Comparison of ENCODE assay signal across 29 cellular contexts in genomic region chr10:49690673-49691356, GRCh38. TPM values are rescaled to one million over a fixed set of nuclear protein-coding genes. Genes with fewer than 3 reads are reported as not detected.
DNase-seq lines count a peak whose midpoint lies in the region; ATAC-seq, FAIRE-seq and TF ChIP-seq lines count a peak whose summit lies in the region.
"Had no signal": no experiment of that assay in that cellular context is flagged by ENCODE, and none has a peak within 500 bp of the region (broad histone marks: within the 10 kb centered on the region; RNA-seq: fewer than 3 reads in every experiment).

No MANE protein-coding gene starts in this region.

- no peak overlapping the region for H4K8ac ChIP-seq in H9 (replicated peaks; ENCODE audit: insufficient read length, low read depth, low read length)

- TF ChIP-seq POLR2A in endothelial cell of umbilical vein (IDR thresholded peaks at IDR 0.05; ENCODE audit: low read depth, low read length) (no peak), adrenal gland (IDR thresholded peaks at IDR 0.05) (no peak), lower leg skin (IDR thresholded peaks at IDR 0.05) (no peak)

- H3K9me3 ChIP-seq in H9 (ENCODE audit: control insufficient read depth, low read depth, low read length) (peaks cover 13% of the 10 kb centered on the region), endothelial cell of umbilical vein (replicated peaks; ENCODE audit: control insufficient read depth, insufficient read depth, low read length) (no peaks in the 10 kb centered on the region), adrenal gland (replicated peaks in 1 of 3) (no peaks in the 10 kb centered on the region)
- H3K9me3 ChIP-seq: ascending aorta had no signal

- dilution Hi-C loops in endothelial cell of umbilical vein (cut with MboI; ENCODE audit: extremely low pct_ligation_motif_present, low sequenced_read_pairs) = no loop called here

- H3K27me3 Mint-ChIP-seq in H9 (ENCODE audit: low read depth) = peaks cover 100% of the 10 kb centered on the region
- H3K27me3 Mint-ChIP-seq in nephron progenitor cell (ENCODE audit: low read depth, poor library complexity) = peaks cover 99% of the 10 kb centered on the region

- H3K4me2 ChIP-seq in H9 (ENCODE audit: insufficient read depth, insufficient read length, low read length) = peak overlapping the region; percentile 70
- no peak overlapping the region for H3K4me2 ChIP-seq in endothelial cell of umbilical vein (ENCODE audit: insufficient read depth, low read length)

- H3K4me1 ChIP-seq in H9 (ENCODE audit: insufficient read depth, low read length) (peaks cover 4% of the 10 kb centered on the region; the same call in 1 of the 2 replicates), endothelial cell of umbilical vein (ENCODE audit: control insufficient read depth, extremely low read depth, insufficient read depth, low read length) (no peaks in the 10 kb centered on the region), adrenal gland (replicated peaks in 1 of 2) (no peaks in the 10 kb centered on the region)
- H3K4me1 ChIP-seq: ascending aorta, gastroesophageal sphincter, stomach, tibial nerve had no signal

- H3K14ac ChIP-seq in H9 (ENCODE audit: insufficient read depth, low read length) = no peak overlapping the region

- H3K36me3 Mint-ChIP-seq in H9 (ENCODE audit: insufficient read depth in 1 of 3, low read depth in 3 of 3) (peaks cover 0 to 19% (median 16%) of the 10 kb centered on the region in 3 experiments; a peak in 5 of 7 replicates), nephron progenitor cell (ENCODE audit: low read depth) (no peaks in the 10 kb centered on the region)
- H3K36me3 Mint-ChIP-seq: activated naive CD4-positive, alpha-beta T cell treated with anti-CD3 and anti-CD28 coated beads, Interleukin-2, amount 50 U/mL, for 24 hours; CD4-positive, alpha-beta memory T cell had no signal

- FAIRE-seq in endothelial cell of umbilical vein (lab: Jason Lieb, UNC) = no peak
- FAIRE-seq: GM12878 had no signal

- no peak for ATAC-seq in left colon
- ATAC-seq: gastroesophageal sphincter; GM12878; left cardiac atrium; naive thymus-derived CD4-positive, alpha-beta T cell; PC-3; right cardiac atrium had no signal

- H3K18ac ChIP-seq in H9 (ENCODE audit: insufficient read length, low read depth, low read length) = no peak overlapping the region

- H3K27ac Mint-ChIP-seq in H9 (no peak overlapping the region), nephron progenitor cell (no peak overlapping the region)
- H3K27ac Mint-ChIP-seq: activated CD4-positive, alpha-beta T cell treated with anti-CD3 and anti-CD28 coated beads, Interleukin-2, amount 10 ng/mL, durations not matched to agents 7 days and 5 days; activated naive CD4-positive, alpha-beta T cell treated with anti-CD3 and anti-CD28 coated beads, Interleukin-2, amount 50 U/mL, for 24 hours; CD4-positive, alpha-beta memory T cell; naive thymus-derived CD4-positive, alpha-beta T cell had no signal

- no peak overlapping the region for H2BK15ac ChIP-seq in H9 (ENCODE audit: low read depth, low read length)

- H3K36me3 ChIP-seq in endothelial cell of umbilical vein (ENCODE audit: control insufficient read depth in 2 of 2, extremely low read depth in 1 of 2, insufficient read depth in 2 of 2, low read length in 2 of 2) = no peaks in the 10 kb centered on the region
- no peaks in the 10 kb centered on the region for H3K36me3 ChIP-seq in adrenal gland (replicated peaks in 1 of 2)
- H3K36me3 ChIP-seq: ascending aorta, gastroesophageal sphincter, stomach, tibial nerve had no signal

- DNase-seq in H9 (no peak), NCI-H2227 treated with DMSO at 0.1 percent for 48 hours (lab: John Stamatoyannopoulos, UW) (peak; percentile 7), endothelial cell of umbilical vein (ENCODE audit: low read depth, low spot score) (no peak), nephron progenitor cell (peak; percentile 64), adrenal gland (no peak), left colon (no peak), NCI-H345 treated with DMSO at 0.1 percent for 48 hours (lab: John Stamatoyannopoulos, UW; ENCODE audit: unreplicated experiment) (no peak), lower leg skin (ENCODE audit: low spot score in 2 of 2) (no peak)
- DNase-seq: activated CD4-positive, alpha-beta T cell treated with anti-CD3 and anti-CD28 coated beads, Interleukin-2, amount 10 ng/mL, durations not matched to agents 7 days and 5 days; CD4-positive, alpha-beta memory T cell; central memory CD4-positive, alpha-beta T cell; DMS153; dorsolateral prefrontal cortex; left cardiac atrium; naive thymus-derived CD4-positive, alpha-beta T cell; NCI-H2107; PC-3; right cardiac atrium; SIG-M5; stomach had no signal

- WGBS in H9 (ENCODE audit: extremely low coverage, insufficient read length, low lambda C conversion rate) = no CpG with 5 or more reads among the region's 12 CpGs
- WGBS in adrenal gland, 4 donors = 15 to 31% (median 21%) methylated on average over 11 to 12 of the region's 12 CpGs
- WGBS in lower leg skin, 2 donors = 9 to 26% methylated on average over 12 of the region's 12 CpGs

- no peak overlapping the region for H4K5ac ChIP-seq in H9 (ENCODE audit: insufficient read length, low read depth, low read length)

- H4K91ac ChIP-seq in H9 (ENCODE audit: insufficient read length, low read depth, low read length) = no peak overlapping the region

- H2BK20ac ChIP-seq in H9 (ENCODE audit: low read depth, low read length, poor library complexity, severe bottlenecking) = no peak overlapping the region

- H3K23ac ChIP-seq in H9 (ENCODE audit: insufficient read length, low read depth, low read length) = no peak overlapping the region

- peaks cover 6% of the 10 kb centered on the region for H3K23me2 ChIP-seq in H9 (ENCODE audit: insufficient read length, low read depth, low read length, poor library complexity, severe bottlenecking)

- H3K9ac ChIP-seq in H9 (ENCODE audit: extremely low read depth, insufficient read length, low read length) (no peak overlapping the region), endothelial cell of umbilical vein (replicated peaks; ENCODE audit: extremely low read depth, insufficient read depth, low read length) (no peak overlapping the region)

- no peak overlapping the region for H2BK12ac ChIP-seq in H9 (ENCODE audit: insufficient read length, low read depth, low read length)

- no peak overlapping the region for H3K56ac ChIP-seq in H9 (ENCODE audit: insufficient read length, low read depth, low read length)

- H3T11ph ChIP-seq in H9 (ENCODE audit: low read length) = no peak overlapping the region

- no peak overlapping the region for H2BK5ac ChIP-seq in H9 (ENCODE audit: insufficient read length, low read length)

- no peaks in the 10 kb centered on the region for H3K79me1 ChIP-seq in H9 (ENCODE audit: insufficient read depth, low read depth, low read length, poor library complexity, severe bottlenecking)

- H3K4ac ChIP-seq in H9 (ENCODE audit: low read depth, low read length) = no peak overlapping the region

- no peaks in the 10 kb centered on the region for H3K79me2 ChIP-seq in H9 (ENCODE audit: insufficient read depth, low read length)
- H3K79me2 ChIP-seq in endothelial cell of umbilical vein (ENCODE audit: control insufficient read depth, insufficient read depth, low read length) = no peaks in the 10 kb centered on the region

- H2AK5ac ChIP-seq in H9 (ENCODE audit: insufficient read length, low read length) = no peak overlapping the region

- H3K27me3 ChIP-seq in H9 (ENCODE audit: insufficient read depth, low read length) (peaks cover 67% of the 10 kb centered on the region), endothelial cell of umbilical vein (ENCODE audit: control insufficient read depth in 2 of 2, insufficient read depth in 2 of 2, low read length in 2 of 2) (peaks cover 34 to 59% of the 10 kb centered on the region in 2 experiments), adrenal gland (peaks cover 7% of the 10 kb centered on the region)
- H3K27me3 ChIP-seq: ascending aorta had no signal

- H3K9me3 Mint-ChIP-seq in H9 (peaks cover 21 to 35% of the 10 kb centered on the region in 2 experiments), nephron progenitor cell (peaks cover 37% of the 10 kb centered on the region)
- H3K9me3 Mint-ChIP-seq: activated CD4-positive, alpha-beta T cell treated with anti-CD3 and anti-CD28 coated beads, Interleukin-2, amount 10 ng/mL, durations not matched to agents 7 days and 5 days had no signal

- POLR2A ChIA-PET in endothelial cell of umbilical vein (lab: Charles Lee) = no interaction called here

- H3K27ac ChIP-seq in H9 (ENCODE audit: insufficient read length, low read depth, low read length) (no peak overlapping the region), endothelial cell of umbilical vein (ENCODE audit: insufficient read depth, low read depth, low read length) (no peak overlapping the region), adrenal gland (no peak overlapping the region)
- H3K27ac ChIP-seq: ascending aorta, dorsolateral prefrontal cortex, gastroesophageal sphincter, stomach, tibial nerve had no signal

- no peaks in the 10 kb centered on the region for H4K20me1 ChIP-seq in H9 (ENCODE audit: control insufficient read depth, insufficient read depth, insufficient read length)
- no peaks in the 10 kb centered on the region for H4K20me1 ChIP-seq in endothelial cell of umbilical vein (replicated peaks; ENCODE audit: control insufficient read depth, extremely low read depth, insufficient read depth, low read length)

- H3K4me1 Mint-ChIP-seq in H9 (peaks cover 50 to 53% of the 10 kb centered on the region in 2 experiments), nephron progenitor cell (peaks cover 38% of the 10 kb centered on the region)
- H3K4me1 Mint-ChIP-seq: activated CD4-positive, alpha-beta T cell treated with anti-CD3 and anti-CD28 coated beads, Interleukin-2, amount 10 ng/mL, durations not matched to agents 7 days and 5 days; activated naive CD4-positive, alpha-beta T cell treated with anti-CD3 and anti-CD28 coated beads, Interleukin-2, amount 50 U/mL, for 24 hours; CD4-positive, alpha-beta memory T cell had no signal

- TF ChIP-seq CTCF in H9 (conservative IDR thresholded peaks at IDR 0.05) (no peak), endothelial cell of umbilical vein (IDR thresholded peaks at IDR 0.05; ENCODE audit: extremely low read depth in 1 of 2, insufficient read depth in 1 of 2, low read depth in 1 of 2, low read length in 2 of 2) (no peak), nephron progenitor cell (IDR thresholded peaks at IDR 0.05) (no peak), adrenal gland (IDR thresholded peaks at IDR 0.05) (no peak), lower leg skin (IDR thresholded peaks at IDR 0.05) (no peak)

- CTCF ChIA-PET in endothelial cell of umbilical vein (lab: Charles Lee) = no interaction called here

- no peak overlapping the region for H2BK120ac ChIP-seq in H9 (ENCODE audit: low read depth, low read length, poor library complexity, severe bottlenecking)

- H2AFZ ChIP-seq in H9 (ENCODE audit: low read length) = no peak overlapping the region
- H2AFZ ChIP-seq in endothelial cell of umbilical vein (ENCODE audit: low read depth, low read length) = no peak overlapping the region

- H3K9me1 ChIP-seq in endothelial cell of umbilical vein (replicated peaks; ENCODE audit: control insufficient read depth, extremely low read depth, insufficient read depth, low read length) = no peaks in the 10 kb centered on the region

- intact Hi-C loops in endothelial cell of umbilical vein (cut with micrococcal nuclease) (no loop called here), adrenal gland (cut with DNase I) (no loop called here), left colon (cut with DNase I, micrococcal nuclease) (no loop called here), lower leg skin (cut with DNase I; ENCODE audit: low total_unique reads) (no loop called here)

- BruUV-seq in endothelial cell of umbilical vein (replicated peaks; lab: Mats Ljungman, UMichigan) = no TSS peak

- H3K4me3 Mint-ChIP-seq in H9 (peak overlapping the region; percentile 38 to 69; a peak in 4 of 5 replicates), nephron progenitor cell (no peak overlapping the region)
- H3K4me3 Mint-ChIP-seq: activated CD4-positive, alpha-beta T cell treated with anti-CD3 and anti-CD28 coated beads, Interleukin-2, amount 10 ng/mL, durations not matched to agents 7 days and 5 days; activated naive CD4-positive, alpha-beta T cell treated with anti-CD3 and anti-CD28 coated beads, Interleukin-2, amount 50 U/mL, for 24 hours; CD4-positive, alpha-beta memory T cell; naive thymus-derived CD4-positive, alpha-beta T cell had no signal

- H3K4me3 ChIP-seq in endothelial cell of umbilical vein (replicated peaks in 1 of 3; ENCODE audit: insufficient read depth in 1 of 3, low read depth in 1 of 3, low read length in 3 of 3) (no peak overlapping the region), adrenal gland (no peak overlapping the region), lower leg skin (ENCODE audit: low read depth, poor library complexity, severe bottlenecking) (no peak overlapping the region)
- H3K4me3 ChIP-seq: ascending aorta, dorsolateral prefrontal cortex, gastroesophageal sphincter, GM12878, stomach, tibial nerve had no signal

RNA-seq across cellular contexts. Expression of gene C10orf53, which starts 11.4 kb away (rescaled TPM):
- not detected in 2 replicates for total RNA-seq in H9 (2021)
- not detected in 2 replicates for total RNA-seq in endothelial cell of umbilical vein
- not detected in 2 replicates for polyA plus RNA-seq in endothelial cell of umbilical vein
- not detected in 2 replicates for polyA plus RNA-seq in endothelial cell of umbilical vein (2011; cell fraction: cytosol; rRNA removed)
- not detected in 2 replicates for polyA plus RNA-seq in endothelial cell of umbilical vein (2011; cell fraction: nucleus; rRNA removed)
- polyA plus RNA-seq in endothelial cell of umbilical vein (2012) = not detected in 2 replicates
- not detected in 2 replicates for polyA minus RNA-seq in endothelial cell of umbilical vein
- not detected for polyA minus RNA-seq in endothelial cell of umbilical vein (2011; cell fraction: cytosol; rRNA and poly(A)+ RNA removed)
- not detected in 2 replicates for polyA minus RNA-seq in endothelial cell of umbilical vein (2011; cell fraction: nucleus; rRNA and poly(A)+ RNA removed)
- not detected for total RNA-seq in adrenal gland
- polyA plus RNA-seq in adrenal gland = not detected
- not detected for total RNA-seq in left colon
- total RNA-seq in lower leg skin = not detected
- total RNA-seq: activated CD4-positive, alpha-beta T cell treated with anti-CD3 and anti-CD28 coated beads, Interleukin-2, amount 10 ng/mL, durations not matched to agents 7 days and 5 days; ascending aorta; CD4-positive, alpha-beta memory T cell; epithelial cell of proximal tubule; gastroesophageal sphincter; GM12878; left cardiac atrium; M059J; naive thymus-derived CD4-positive, alpha-beta T cell; osteoblast; PC-3; right cardiac atrium; stomach; T-helper 1 cell treated with Interleukin-12 subunit alpha and Interleukin-12 subunit beta and Interleukin-4 antibody, amounts not matched to agents 30 ng/mL and 1 ng/mL, for 36 hours; tibial nerve had no signal
- polyA plus RNA-seq: CD4-positive, alpha-beta memory T cell; GM12878; naive thymus-derived CD4-positive, alpha-beta T cell; right cardiac atrium; stomach had no signal

Comparison
In these comparisons a context has a peak if more than half of its experiments do, and no peak if none do; other contexts are left out.
1. DNase-seq: peak in NCI-H2227 treated with DMSO at 0.1 percent for 48 hours (single experiment) and nephron progenitor cell (single experiment); none in H9 (single experiment), endothelial cell of umbilical vein (single experiment), adrenal gland (0 of 7), left colon (0 of 2), NCI-H345 treated with DMSO at 0.1 percent for 48 hours (single experiment) and lower leg skin (0 of 2).